8 cellular contexts compared by ENCODE assay signal in the genomic region with DNA sequence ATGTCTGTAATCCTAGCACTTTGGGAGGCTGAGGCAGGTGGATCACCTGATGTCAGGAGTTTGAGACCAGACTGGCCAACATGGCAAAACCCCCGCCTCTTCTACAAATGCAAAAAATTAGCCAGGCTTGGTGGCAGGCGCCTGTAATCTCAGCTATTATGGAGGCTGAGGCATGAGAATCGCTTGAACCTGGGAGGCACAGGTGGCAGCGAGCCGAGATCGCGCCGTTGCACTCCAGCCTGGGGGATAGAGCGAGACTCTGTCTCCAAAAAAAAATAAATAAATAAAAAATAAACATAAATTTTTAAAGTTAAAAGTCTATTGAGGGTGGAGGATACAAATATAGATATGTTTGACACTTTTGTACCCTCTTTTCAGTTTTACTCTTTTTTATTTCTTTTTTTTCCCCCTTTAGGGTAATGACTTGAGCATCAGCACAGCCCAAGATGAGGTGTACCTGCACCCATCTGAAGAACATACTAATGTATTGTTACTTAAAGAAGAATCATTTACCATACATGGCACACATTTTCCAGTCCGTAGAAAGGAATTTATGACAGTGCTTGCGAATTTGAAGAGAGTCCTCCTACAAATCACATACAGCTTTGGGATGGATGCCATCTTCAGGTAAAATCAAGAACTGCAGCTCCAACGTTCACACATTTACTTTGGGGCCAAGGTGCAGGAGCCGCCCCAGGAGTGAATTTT.
A peak's percentile ranks its signal among the peaks of the same experiment; 100 is the strongest.
DNase-seq lines count a peak whose midpoint lies in the region; ATAC-seq and TF ChIP-seq lines count a peak whose summit lies in the region.

No MANE protein-coding gene starts in this region.

- TF ChIP-seq EP300 in sigmoid colon (IDR thresholded peaks at IDR 0.05): no peak

- BruUV-seq in IMR-90 (replicated peaks; lab: Mats Ljungman, UMichigan): no TSS peak

- no peak overlapping the region for H3K14ac ChIP-seq in IMR-90 (replicated peaks; ENCODE audit: low read depth, low read length)

- no peaks in the 10 kb centered on the region for H3K36me3 Mint-ChIP-seq in activated naive CD8-positive, alpha-beta T cell treated with anti-CD3 and anti-CD28 coated beads for 36 hours

- H3K9me3 ChIP-seq in IMR-90 (ENCODE audit: control insufficient read depth, insufficient read depth, low read length) (no peaks in the 10 kb centered on the region), RWPE2 (ENCODE audit: severe bottlenecking) (no peaks in the 10 kb centered on the region), left ventricle myocardium inferior (replicated peaks) (no peaks in the 10 kb centered on the region), sigmoid colon (no peaks in the 10 kb centered on the region)

- H3K79me1 ChIP-seq in IMR-90 (ENCODE audit: low read depth in 1 of 2, low read length in 2 of 2): no peaks in the 10 kb centered on the region

- no peak overlapping the region for H2BK120ac ChIP-seq in IMR-90 (ENCODE audit: low read depth, low read length)

- no peak overlapping the region for H3K9ac ChIP-seq in IMR-90 (ENCODE audit: low read depth, low read length)

- H3K56ac ChIP-seq in IMR-90 (ENCODE audit: extremely low read depth, insufficient read depth, low read length): no peak overlapping the region

- H3K4me1 Mint-ChIP-seq in activated naive CD8-positive, alpha-beta T cell treated with anti-CD3 and anti-CD28 coated beads for 36 hours: peaks cover 14% of the 10 kb centered on the region

- no peak overlapping the region for H2BK20ac ChIP-seq in IMR-90 (ENCODE audit: low read depth, low read length)

- no peak overlapping the region for H3K18ac ChIP-seq in IMR-90 (ENCODE audit: low read depth, low read length)

- TF ChIP-seq POLR2A in IMR-90 (IDR thresholded peaks at IDR 0.05; ENCODE audit: low read depth, low read length): no peak
- no peak for TF ChIP-seq POLR2A in sigmoid colon (IDR thresholded peaks at IDR 0.05)

- H3K9me3 Mint-ChIP-seq in activated naive CD8-positive, alpha-beta T cell treated with anti-CD3 and anti-CD28 coated beads for 36 hours: no peaks in the 10 kb centered on the region

- H3K27ac ChIP-seq in IMR-90 (ENCODE audit: insufficient read depth, low read length) (no peak overlapping the region), RWPE2 (ENCODE audit: poor library complexity, severe bottlenecking) (no peak overlapping the region), left ventricle myocardium inferior (replicated peaks) (peak overlapping the region; percentile 34), sigmoid colon (no peak overlapping the region)

- no peak overlapping the region for H3K4me3 Mint-ChIP-seq in activated naive CD8-positive, alpha-beta T cell treated with anti-CD3 and anti-CD28 coated beads for 36 hours

- no peaks in the 10 kb centered on the region for H3K36me3 ChIP-seq in IMR-90 (ENCODE audit: control insufficient read depth, insufficient read depth, low read length)
- H3K36me3 ChIP-seq in RWPE2 (ENCODE audit: low read depth): no peaks in the 10 kb centered on the region
- peaks cover 21% of the 10 kb centered on the region for H3K36me3 ChIP-seq in left ventricle myocardium inferior
- no peaks in the 10 kb centered on the region for H3K36me3 ChIP-seq in sigmoid colon

- H2AK5ac ChIP-seq in IMR-90 (ENCODE audit: low read depth, low read length): no peak overlapping the region

- intact Hi-C loops in IMR-90 (cut with micrococcal nuclease): loop anchor here (1.0 to 5.0 kb wide), 5 partner anchors 118 to 730 kb away; partner anchors contain the start of genes LAMA2 and PTPRK
- intact Hi-C loops in left ventricle myocardium inferior (cut with micrococcal nuclease): loop anchor here (5.0 kb wide), 1 partner anchor 445 kb away; no protein-coding TSS in a partner anchor
- intact Hi-C loops in sigmoid colon (cut with DNase I): no loop called here

- H3K4me2 ChIP-seq in IMR-90 (ENCODE audit: low read depth, low read length): peak overlapping the region; percentile 37; the same call in 1 of the 2 replicates

- ATAC-seq in GM21723 (IDR thresholded peaks at IDR 0.05; ENCODE audit: unreplicated experiment) (peak; percentile 90), IMR-90 (ENCODE audit: low read depth) (peak; percentile 81), RWPE2 (ENCODE audit: low read depth) (peak; percentile 74)

- no peaks in the 10 kb centered on the region for H4K20me1 ChIP-seq in IMR-90 (ENCODE audit: insufficient read depth, low read length)

- H3K27ac Mint-ChIP-seq in activated naive CD8-positive, alpha-beta T cell treated with anti-CD3 and anti-CD28 coated beads for 36 hours: no peak overlapping the region

- no peak overlapping the region for H3K23ac ChIP-seq in IMR-90 (ENCODE audit: low read depth, low read length)

- H4K5ac ChIP-seq in IMR-90 (ENCODE audit: low read depth, low read length): no peak overlapping the region

- H3K4me1 ChIP-seq in IMR-90 (ENCODE audit: control insufficient read depth, insufficient read depth, low read length) (no peaks in the 10 kb centered on the region; the same call in 1 of the 2 replicates), RWPE2 (ENCODE audit: insufficient read depth, poor library complexity, severe bottlenecking) (peaks cover 6% of the 10 kb centered on the region), left ventricle myocardium inferior (peaks cover 58% of the 10 kb centered on the region), sigmoid colon (peaks cover 0 to 6% (median 0%) of the 10 kb centered on the region in 4 donors)

- H3K4me3 ChIP-seq in IMR-90 (ENCODE audit: insufficient read depth, low read depth, low read length): no peak overlapping the region
- H3K4me3 ChIP-seq in RWPE2 (ENCODE audit: severe bottlenecking): no peak overlapping the region
- no peak overlapping the region for H3K4me3 ChIP-seq in left ventricle myocardium inferior
- no peak overlapping the region for H3K4me3 ChIP-seq in sigmoid colon

- peak; percentile 4 for DNase-seq in DMS79 treated with DMSO at 0.1 percent for 48 hours (lab: John Stamatoyannopoulos, UW)
- no peak for DNase-seq in DMS79 (lab: John Stamatoyannopoulos, UW)
- DNase-seq in IMR-90: peak; percentile 75
- no peak for DNase-seq in RWPE2 (ENCODE audit: low spot score)
- peak; percentile 43 for DNase-seq in activated naive CD8-positive, alpha-beta T cell treated with anti-CD3 and anti-CD28 coated beads for 36 hours
- no peak for DNase-seq in left ventricle myocardium inferior
- DNase-seq in sigmoid colon: no peak

- WGBS in IMR-90 (ENCODE audit: extremely low coverage in 2 of 2, insufficient read length in 1 of 2), 2 experiments: no CpG with 5 or more reads among the region's 13 CpGs
- 67% methylated on average over 13 of the region's 13 CpGs for WGBS in sigmoid colon, 2 donors

- no peak overlapping the region for H4K8ac ChIP-seq in IMR-90 (ENCODE audit: low read depth in 2 of 2, low read length in 2 of 2)

- H3K4ac ChIP-seq in IMR-90 (ENCODE audit: low read depth, low read length): no peak overlapping the region

- peak; percentile 89 for TF ChIP-seq RAD21 in IMR-90 (IDR thresholded peaks at IDR 0.05; ENCODE audit: low read length)

- no peak overlapping the region for H2BK15ac ChIP-seq in IMR-90 (ENCODE audit: low read depth, low read length)

- peaks cover 29% of the 10 kb centered on the region for H3K27me3 Mint-ChIP-seq in activated naive CD8-positive, alpha-beta T cell treated with anti-CD3 and anti-CD28 coated beads for 36 hours

- H2AK9ac ChIP-seq in IMR-90 (replicated peaks; ENCODE audit: low read depth, low read length, poor library complexity): no peak overlapping the region

- TF ChIP-seq CTCF in IMR-90 (conservative IDR thresholded peaks at IDR 0.05; ENCODE audit: low read depth, low read length) (peak; percentile 80), RWPE2 (IDR thresholded peaks at IDR 0.05; ENCODE audit: poor library complexity, severe bottlenecking) (peak; percentile 95), left ventricle myocardium inferior (IDR thresholded peaks at IDR 0.05; ENCODE audit: borderline replicate concordance) (peak; percentile 82), sigmoid colon (IDR thresholded peaks at IDR 0.05) (peak in 3 of 4 experiments; percentile 70 to 83 (median 75))

- H2AFZ ChIP-seq in IMR-90 (replicated peaks; ENCODE audit: low read length, poor library complexity): no peak overlapping the region

- in situ Hi-C loops in IMR-90 (cut with MboI; ENCODE audit: low sequenced_read_pairs): no loop called here

- H3K27me3 ChIP-seq in IMR-90 (ENCODE audit: control insufficient read depth, insufficient read depth, low read length) (no peaks in the 10 kb centered on the region), RWPE2 (ENCODE audit: insufficient read depth, poor library complexity, severe bottlenecking) (no peaks in the 10 kb centered on the region), left ventricle myocardium inferior (ENCODE audit: low read depth) (no peaks in the 10 kb centered on the region), sigmoid colon (no peaks in the 10 kb centered on the region)

- POLR2A ChIA-PET in IMR-90 (lab: Charles Lee; ENCODE audit: unreplicated experiment): no interaction called here

- dilution Hi-C loops in IMR-90 (cut with HindIII; ENCODE audit: low sequenced_read_pairs, unreplicated experiment): no loop called here

- H4K91ac ChIP-seq in IMR-90 (ENCODE audit: insufficient read depth, low read depth, low read length): no peak overlapping the region

- H3K9me1 ChIP-seq in IMR-90 (ENCODE audit: insufficient read depth, low read length): no peaks in the 10 kb centered on the region

- CTCF ChIA-PET in IMR-90 (lab: Yijun Ruan, JAX): interaction anchor here (0.6 to 1.1 kb wide), 5 partner anchors 9 to 32 kb away, joined by 3 to 5 read pairs (median 5); no protein-coding TSS in a partner anchor

- H2BK5ac ChIP-seq in IMR-90 (ENCODE audit: low read depth, low read length, poor library complexity, severe bottlenecking): no peak overlapping the region

TF ChIP-seq in IMR-90, 13 proteins besides CTCF, POLR2A, EP300 and RAD21:
- TF ChIP-seq SMC3 (IDR thresholded peaks at IDR 0.05; ENCODE audit: low read depth, low read length): peak; percentile 65
- TF ChIP-seq FOS (IDR thresholded peaks at IDR 0.05; ENCODE audit: low read depth, low read length): no peak
- no peak for TF ChIP-seq MAFK (IDR thresholded peaks at IDR 0.05; ENCODE audit: low read depth, low read length)
TF ChIP-seq in IMR-90: peak in this region for 1.

Comparison
In these comparisons a context has a peak if more than half of its experiments do, and no peak if none do; other contexts are left out.
1. DNase-seq: peak in DMS79 treated with DMSO at 0.1 percent for 48 hours (single experiment), IMR-90 (single experiment) and activated naive CD8-positive, alpha-beta T cell treated with anti-CD3 and anti-CD28 coated beads for 36 hours (single experiment); none in DMS79 (single experiment), RWPE2 (single experiment), left ventricle myocardium inferior (single experiment) and sigmoid colon (single experiment).
2. Peak in every context shown above with its lines, with median percentiles within 50 percentile points of each other: ATAC-seq and CTCF ChIP-seq.